4 cellular contexts compared by ENCODE assay signal in genomic region chr16:20643638-20644037, GRCh38. TPM values are rescaled to one million over a fixed set of nuclear protein-coding genes. Genes with fewer than 3 reads are reported as not detected.
"Had no signal": no experiment of that assay in that cellular context is flagged by ENCODE, and none has a peak within 500 bp of the region (broad histone marks: within the 10 kb centered on the region; RNA-seq: fewer than 3 reads in every experiment).

No MANE protein-coding gene starts in this region.

RNA-seq across cellular contexts. Expression of gene ACSM1, which starts 53.8 kb away (rescaled TPM):
- total RNA-seq: LHCN-M2, M059J, MCF 10A, NCI-H460 had no signal
